18 cellular contexts compared by ENCODE assay signal in genomic region chr3:148791296-148791695, GRCh38. TPM values are rescaled to one million over a fixed set of nuclear protein-coding genes. Genes with fewer than 3 reads are reported as not detected.
DNase-seq lines count a peak whose midpoint lies in the region; ATAC-seq and TF ChIP-seq lines count a peak whose summit lies in the region.
"Had no signal": no experiment of that assay in that cellular context is flagged by ENCODE, and none has a peak within 500 bp of the region (broad histone marks: within the 10 kb centered on the region; RNA-seq: fewer than 3 reads in every experiment).

No MANE protein-coding gene starts in this region.

- no peak overlapping the region for H3K4me3 ChIP-seq in astrocyte of the spinal cord (ENCODE audit: low read depth, low read length)
- H3K4me3 ChIP-seq in thyroid gland (replicated peaks in 1 of 3), result no peak overlapping the region
- H3K4me3 ChIP-seq: transverse colon had no signal

- no peaks in the 10 kb centered on the region for H3K4me1 ChIP-seq in thyroid gland
- H3K4me1 ChIP-seq: parathyroid adenoma had no signal

- in situ Hi-C loops in astrocyte of the spinal cord (cut with HindIII; ENCODE audit: low sequenced_read_pairs), result no loop called here

- no peak for TF ChIP-seq POLR2A in thyroid gland (IDR thresholded peaks at IDR 0.05)

- TF ChIP-seq CTCF in astrocyte of the spinal cord (IDR thresholded peaks at IDR 0.05; ENCODE audit: low read depth, low read length) (no peak), thyroid gland (IDR thresholded peaks at IDR 0.05) (no peak)

- DNase-seq in NCI-H82 treated with DMSO at 0.1 percent for 48 hours (lab: John Stamatoyannopoulos, UW; ENCODE audit: unreplicated experiment), result peak; percentile 38
- DNase-seq in astrocyte of the spinal cord (ENCODE audit: low read depth, low spot score), result peak; percentile 40
- peak; percentile 24 for DNase-seq in smooth muscle cell of the brain vasculature (ENCODE audit: low read depth, low spot score)
- no peak for DNase-seq in activated CD4-positive, CD25-positive, alpha-beta regulatory T cell treated with anti-CD3 and anti-CD28 coated beads, Interleukin-2, amount 50 U/mL, for 72 hours
- no peak for DNase-seq in thyroid gland
- DNase-seq in SKM-1 (lab: John Stamatoyannopoulos, UW; ENCODE audit: unreplicated experiment), result no peak
- DNase-seq: activated CD4-positive, alpha-beta T cell treated with anti-CD3 and anti-CD28 coated beads, Interleukin-2, amount 50 U/mL, for 4 hours; DMS79; effector memory CD8-positive, alpha-beta T cell; NCI-H1694; NCI-H774 had no signal

- H3K27ac ChIP-seq in layer of hippocampus (ENCODE audit: low read depth, low read length), result peak overlapping the region; percentile 76
- no peak overlapping the region for H3K27ac ChIP-seq in thyroid gland
- H3K27ac ChIP-seq: KMS-11, parathyroid adenoma, transverse colon had no signal

- intact Hi-C loops in thyroid gland (cut with DNase I), result no loop called here

- ATAC-seq in GM19324 (IDR thresholded peaks at IDR 0.05; ENCODE audit: low FRiP score, unreplicated experiment), result no peak
- ATAC-seq: effector memory CD8-positive, alpha-beta T cell had no signal

- H3K27me3 ChIP-seq in layer of hippocampus (ENCODE audit: control insufficient read depth, insufficient read depth, low read length) (no peaks in the 10 kb centered on the region), thyroid gland (no peaks in the 10 kb centered on the region)
- H3K27me3 ChIP-seq: BLaER1 treated with 17β-estradiol and CSF1 and Interleukin-3, amounts not matched to agents 10 nM and 100 nM; transverse colon had no signal

- H3K9me3 ChIP-seq in thyroid gland, result no peaks in the 10 kb centered on the region
- H3K9me3 ChIP-seq: transverse colon had no signal

- 63 to 76% methylated on average over 4 of the region's 4 CpGs for WGBS in thyroid gland, 2 donors

- H3K36me3 ChIP-seq in thyroid gland, result no peaks in the 10 kb centered on the region
- H3K36me3 ChIP-seq: BLaER1 treated with 17β-estradiol and CSF1 and Interleukin-3, amounts not matched to agents 10 nM and 100 nM; transverse colon had no signal

RNA-seq across cellular contexts. Expression of gene CPB1, which starts 36.3 kb away (rescaled TPM):
- 1 to 10 TPM in 1 of 4 donors, not detected in 3; 1.1 TPM for total RNA-seq in thyroid gland
- total RNA-seq: activated T-helper 1 cell treated with anti-CD3 and anti-CD28 coated beads, Interleukin-12 subunit alpha, Interleukin-12 subunit beta, Interleukin-2, Interleukin-4 antibody, amounts not matched to agents 30 ng/mL and 10 ng/mL and 1 ng/mL, durations not matched to agents 14 hours and 24 hours and 36 hours had no signal

Comparison
In these comparisons a context has a peak if more than half of its experiments do, and no peak if none do; other contexts are left out.
1. DNase-seq: peak in NCI-H82 treated with DMSO at 0.1 percent for 48 hours (single experiment), astrocyte of the spinal cord (single experiment) and smooth muscle cell of the brain vasculature (single experiment); none in activated CD4-positive, CD25-positive, alpha-beta regulatory T cell treated with anti-CD3 and anti-CD28 coated beads, Interleukin-2, amount 50 U/mL, for 72 hours (single experiment), thyroid gland (0 of 2) and SKM-1 (single experiment).